ENCODE assay signal across 11 cellular contexts in genomic region chr10:128530301-128530700, GRCh38.
DNase-seq lines count a peak whose midpoint lies in the region; ATAC-seq and TF ChIP-seq lines count a peak whose summit lies in the region.
"Had no signal": no experiment of that assay in that cellular context is flagged by ENCODE, and none has a peak within 500 bp of the region (broad histone marks: within the 10 kb centered on the region; RNA-seq: fewer than 3 reads in every experiment).

No MANE protein-coding gene starts in this region.

- H3F3A ChIP-seq in MM.1S (ENCODE audit: insufficient read depth, low read length): no peaks in the 10 kb centered on the region

- H3K4me3 Mint-ChIP-seq in endothelial cell (ENCODE audit: unreplicated experiment): no peak overlapping the region
- H3K4me3 Mint-ChIP-seq: IgD-negative memory B cell; T-helper 1 cell treated with Interleukin-12 subunit alpha and Interleukin-12 subunit beta and Interleukin-4 antibody, amounts not matched to agents 30 μg/mL and 1 μg/mL, for 36 hours had no signal

- ATAC-seq in sciatic nerve (peak; percentile 56), HG02610 (IDR thresholded peaks at IDR 0.05; ENCODE audit: unreplicated experiment) (no peak), mucosa of descending colon (no peak)

- no peaks in the 10 kb centered on the region for H4K20me1 ChIP-seq in MM.1S (ENCODE audit: insufficient read depth, low read length)

- H2AFZ ChIP-seq in MM.1S (ENCODE audit: low read length): no peak overlapping the region

- H3K36me3 Mint-ChIP-seq in endothelial cell (ENCODE audit: low read depth, unreplicated experiment): no peaks in the 10 kb centered on the region

- H3K27me3 Mint-ChIP-seq in endothelial cell (ENCODE audit: unreplicated experiment): peaks cover 3% of the 10 kb centered on the region
- H3K27me3 Mint-ChIP-seq: IgD-negative memory B cell had no signal

- no peaks in the 10 kb centered on the region for H3K79me2 ChIP-seq in MM.1S (ENCODE audit: low read length)

- H3K9ac ChIP-seq in MM.1S (ENCODE audit: low read length): no peak overlapping the region

- no peak overlapping the region for H3K4me3 ChIP-seq in MM.1S (ENCODE audit: low read length)
- H3K4me3 ChIP-seq in mucosa of descending colon: no peak overlapping the region

- H3K4me1 ChIP-seq in MM.1S (ENCODE audit: low read length) (no peaks in the 10 kb centered on the region), mucosa of descending colon (ENCODE audit: low read depth) (no peaks in the 10 kb centered on the region)

- no peak overlapping the region for H3K4me2 ChIP-seq in MM.1S (ENCODE audit: low read depth, low read length)

- H3K9me3 ChIP-seq in MM.1S (replicated peaks; ENCODE audit: insufficient read depth, low read length): no peaks in the 10 kb centered on the region
- H3K9me3 ChIP-seq in mucosa of descending colon: no peaks in the 10 kb centered on the region

- TF ChIP-seq CTCF in MM.1S (IDR thresholded peaks at IDR 0.05; ENCODE audit: low read length) (peak; percentile 65), endothelial cell (IDR thresholded peaks at IDR 0.05; ENCODE audit: unreplicated experiment) (peak; percentile 78), mucosa of descending colon (IDR thresholded peaks at IDR 0.05) (no peak)

- H3K4me1 Mint-ChIP-seq in endothelial cell (ENCODE audit: unreplicated experiment): no peaks in the 10 kb centered on the region

- DNase-seq in DMS 273 (lab: John Stamatoyannopoulos, UW; ENCODE audit: unreplicated experiment) (peak; percentile 39), DMS 273 treated with DMSO at 0.1 percent for 48 hours (lab: John Stamatoyannopoulos, UW) (no peak), MM.1S (peak; percentile 25), endothelial cell (ENCODE audit: low spot score) (peak; percentile 18), sciatic nerve (ENCODE audit: low spot score) (no peak), HCEC 1CT (no peak), mucosa of descending colon (no peak)
- DNase-seq: stimulated activated CD4-positive, alpha-beta T cell treated with anti-CD3 and anti-CD28 coated beads, Interleukin-2, amount 100 ng/mL, for 24 hours had no signal

- H3K36me3 ChIP-seq in MM.1S (replicated peaks; ENCODE audit: insufficient read depth, low read length) (no peaks in the 10 kb centered on the region), mucosa of descending colon (ENCODE audit: low read depth) (no peaks in the 10 kb centered on the region)

- intact Hi-C loops in sciatic nerve (cut with DNase I): no loop called here
- intact Hi-C loops in mucosa of descending colon (cut with DNase I, micrococcal nuclease): no loop called here

- no peak overlapping the region for H3K27ac Mint-ChIP-seq in endothelial cell (ENCODE audit: unreplicated experiment)
- H3K27ac Mint-ChIP-seq: T-helper 1 cell treated with Interleukin-12 subunit alpha and Interleukin-12 subunit beta and Interleukin-4 antibody, amounts not matched to agents 30 μg/mL and 1 μg/mL, for 36 hours had no signal

- H3K9me3 Mint-ChIP-seq in endothelial cell (ENCODE audit: unreplicated experiment): no peaks in the 10 kb centered on the region
- H3K9me3 Mint-ChIP-seq: T-helper 1 cell treated with Interleukin-12 subunit alpha and Interleukin-12 subunit beta and Interleukin-4 antibody, amounts not matched to agents 30 μg/mL and 1 μg/mL, for 36 hours had no signal

- no peak overlapping the region for H3K27ac ChIP-seq in MM.1S (ENCODE audit: low read length)

- H3K9me2 ChIP-seq in MM.1S (replicated peaks; ENCODE audit: insufficient read depth, low read length): no peaks in the 10 kb centered on the region

- no peaks in the 10 kb centered on the region for H3K27me3 ChIP-seq in MM.1S (replicated peaks; ENCODE audit: insufficient read depth, low read length)

Comparison
In these comparisons a context has a peak if more than half of its experiments do, and no peak if none do; other contexts are left out.
1. DNase-seq: peak in DMS 273 (single experiment), MM.1S (single experiment) and endothelial cell (single experiment); none in DMS 273 treated with DMSO at 0.1 percent for 48 hours (single experiment), sciatic nerve (single experiment), HCEC 1CT (single experiment) and mucosa of descending colon (0 of 3).